8 cellular contexts compared by ENCODE assay signal in the genomic region with DNA sequence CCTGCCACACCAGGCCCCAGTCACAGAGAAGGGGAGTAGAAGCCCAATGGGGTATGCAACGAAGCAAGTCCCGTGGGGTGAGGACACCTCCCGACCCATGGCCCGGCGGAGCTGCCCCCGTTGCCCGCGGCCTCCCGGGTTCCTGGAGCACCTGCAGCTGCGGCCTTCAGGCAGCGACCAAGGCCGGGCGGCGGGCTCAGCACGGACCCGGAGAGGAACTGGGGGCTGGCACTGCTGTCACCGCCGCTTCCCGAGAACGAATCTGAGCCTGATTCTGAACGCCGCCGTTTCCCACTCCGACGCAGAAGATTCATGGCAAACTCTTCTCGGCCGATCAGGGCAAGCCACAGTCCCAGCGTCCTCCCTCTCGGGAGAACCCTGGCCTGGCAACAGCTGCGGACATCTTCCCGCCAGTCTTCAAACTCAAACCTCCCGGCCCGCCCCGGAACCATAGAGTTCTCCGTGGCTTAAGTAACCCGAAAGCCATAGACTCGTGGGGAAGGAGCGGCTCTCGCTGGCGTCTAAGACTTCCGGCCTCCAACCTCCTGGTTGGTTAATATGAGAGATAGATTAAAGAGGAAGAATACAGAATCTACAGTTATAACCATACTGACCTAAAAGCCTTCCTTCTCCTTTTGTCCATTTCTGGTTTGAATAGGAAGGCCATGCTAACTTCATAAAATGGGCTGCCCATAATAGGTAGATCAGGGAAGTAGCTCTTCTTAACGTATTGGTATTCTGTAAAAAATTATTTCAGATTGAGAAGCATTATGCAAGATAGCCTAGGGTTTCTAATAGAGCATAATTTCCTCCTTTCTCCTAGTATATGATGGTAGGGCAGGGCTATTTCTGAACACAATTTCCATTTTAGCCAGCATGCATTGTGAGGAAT.
DNase-seq lines count a peak whose midpoint lies in the region; ATAC-seq and TF ChIP-seq lines count a peak whose summit lies in the region.

A gene (minus strand): TSS at position 425 of the 892 bp plus-strand sequence. CDS start 111 bp downstream, at position 314.

- DNase-seq in AG09309 (ENCODE audit: low read depth) (peak; percentile 79), NCI-H446 (lab: John Stamatoyannopoulos, UW) (peak; percentile 93 to 97), cerebellar cortex (ENCODE audit: low spot score) (peak; percentile 98), islet precursor cell (peak; percentile 93)
- DNase-seq in activated CD4-positive, CD25-positive, alpha-beta regulatory T cell treated with anti-CD3 and anti-CD28 coated beads, Interleukin-2, amount 50 U/mL, for 16 hours (ENCODE audit: low read depth, low spot score): peak; percentile 77
- DNase-seq in stimulated activated CD4-positive, alpha-beta T cell treated with anti-CD3 and anti-CD28 coated beads, Interleukin-12 subunit alpha, Interleukin-12 subunit beta, amount 100 ng/mL, for 48 hours (ENCODE audit: low read depth in 2 of 3, low spot score in 1 of 3): peak; percentile 77 to 80 (median 78)

- H3K4me3 ChIP-seq in AG09309 (ENCODE audit: control insufficient read depth, low read depth, low read length): peak within 1 kb of the TSS; percentile 60

- ATAC-seq in GM19025 (IDR thresholded peaks at IDR 0.05; ENCODE audit: low read depth, unreplicated experiment) (peak; percentile 70), HG03342 (IDR thresholded peaks at IDR 0.05; ENCODE audit: unreplicated experiment) (peak; percentile 79)

- no peak for TF ChIP-seq CTCF in AG09309 (IDR thresholded peaks at IDR 0.05; ENCODE audit: control insufficient read depth, insufficient read depth, low read depth, low read length, missing control alignments)

Comparison
In these comparisons a context has a peak if more than half of its experiments do, and no peak if none do; other contexts are left out.
1. Peak in every context shown above with its lines: DNase-seq, ATAC-seq and H3K4me3 ChIP-seq.